Comparison of ENCODE assay signal across 1 cellular context in the genomic region with DNA sequence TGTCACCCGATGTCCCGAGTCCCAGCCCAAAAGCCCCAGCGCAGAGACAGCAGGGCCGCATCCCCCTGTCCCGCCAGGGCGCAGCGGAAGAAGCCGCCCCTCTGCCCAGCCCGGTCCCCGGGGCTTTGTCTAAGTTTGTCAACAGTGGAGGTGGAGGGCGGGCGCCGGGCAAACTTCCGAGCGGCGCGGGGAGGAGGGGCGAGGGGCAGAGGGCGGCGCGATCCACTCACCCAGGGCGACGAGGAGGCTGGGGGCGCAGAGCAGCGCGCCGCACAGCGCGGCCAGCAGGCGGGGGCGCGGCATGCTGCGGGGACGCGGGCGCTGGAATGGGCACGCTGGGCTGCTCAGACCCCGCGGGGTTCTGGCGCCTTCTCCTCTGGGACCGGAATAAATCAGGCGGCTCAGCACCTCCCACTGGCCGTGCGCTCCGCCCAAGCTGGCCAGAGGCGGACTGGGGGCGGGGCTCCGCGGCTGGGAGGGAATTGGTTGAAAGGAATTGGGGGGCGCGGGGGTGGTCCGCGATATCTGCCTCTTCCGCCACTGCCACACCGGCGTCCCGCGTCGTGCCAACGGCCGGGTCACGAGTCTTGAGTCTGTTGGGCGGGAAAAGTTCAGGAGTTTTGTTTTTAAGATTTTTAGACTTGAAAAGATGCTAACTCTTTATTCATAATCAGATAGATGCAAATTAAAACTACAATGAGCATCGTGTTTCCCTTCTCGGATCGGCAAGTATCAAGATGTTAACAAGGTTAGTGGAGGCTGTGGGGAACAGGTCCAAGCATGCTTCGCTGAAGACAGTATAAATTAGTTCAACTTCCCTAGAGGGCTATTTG.
TF ChIP-seq lines count a peak whose summit lies in the region.

MFGE8 (minus strand) TSS at position 363 of the 833 bp plus-strand sequence; CDS start at position 303, 60 bp downstream.

TF ChIP-seq in K562, 482 proteins besides CTCF, POLR2A, EP300 and RAD21 (continued from another document and continues in another):
- TF ChIP-seq, protein P1, sequence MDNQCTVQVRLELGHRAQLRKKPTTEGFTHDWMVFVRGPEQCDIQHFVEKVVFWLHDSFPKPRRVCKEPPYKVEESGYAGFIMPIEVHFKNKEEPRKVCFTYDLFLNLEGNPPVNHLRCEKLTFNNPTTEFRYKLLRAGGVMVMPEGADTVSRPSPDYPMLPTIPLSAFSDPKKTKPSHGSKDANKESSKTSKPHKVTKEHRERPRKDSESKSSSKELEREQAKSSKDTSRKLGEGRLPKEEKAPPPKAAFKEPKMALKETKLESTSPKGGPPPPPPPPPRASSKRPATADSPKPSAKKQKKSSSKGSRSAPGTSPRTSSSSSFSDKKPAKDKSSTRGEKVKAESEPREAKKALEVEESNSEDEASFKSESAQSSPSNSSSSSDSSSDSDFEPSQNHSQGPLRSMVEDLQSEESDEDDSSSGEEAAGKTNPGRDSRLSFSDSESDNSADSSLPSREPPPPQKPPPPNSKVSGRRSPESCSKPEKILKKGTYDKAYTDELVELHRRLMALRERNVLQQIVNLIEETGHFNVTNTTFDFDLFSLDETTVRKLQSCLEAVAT (IDR thresholded peaks at IDR 0.05): no peak
- TF ChIP-seq SOX6 (IDR thresholded peaks at IDR 0.05): no peak
- TF ChIP-seq STAT6 (CRISPR knock-in tag; IDR thresholded peaks at IDR 0.05): no peak
- no peak for TF ChIP-seq ESRRB (CRISPR knock-in tag; IDR thresholded peaks at IDR 0.05; ENCODE audit: borderline replicate concordance)
- TF ChIP-seq PHTF2 (CRISPR knock-in tag; IDR thresholded peaks at IDR 0.05): no peak
- no peak for TF ChIP-seq ZBTB12 (CRISPR knock-in tag; IDR thresholded peaks at IDR 0.05)
- no peak for TF ChIP-seq PHB (CRISPR knock-in tag; IDR thresholded peaks at IDR 0.05)
- peak; percentile 31; the same call in 1 of the 2 replicates for TF ChIP-seq BHLHE40 (IDR thresholded peaks at IDR 0.05; ENCODE audit: low read length)
- no peak for TF ChIP-seq ZNF583 (CRISPR knock-in tag; IDR thresholded peaks at IDR 0.05)
- no peak for TF ChIP-seq SNAPC5 (CRISPR knock-in tag; IDR thresholded peaks at IDR 0.05)
- TF ChIP-seq, protein P2, sequence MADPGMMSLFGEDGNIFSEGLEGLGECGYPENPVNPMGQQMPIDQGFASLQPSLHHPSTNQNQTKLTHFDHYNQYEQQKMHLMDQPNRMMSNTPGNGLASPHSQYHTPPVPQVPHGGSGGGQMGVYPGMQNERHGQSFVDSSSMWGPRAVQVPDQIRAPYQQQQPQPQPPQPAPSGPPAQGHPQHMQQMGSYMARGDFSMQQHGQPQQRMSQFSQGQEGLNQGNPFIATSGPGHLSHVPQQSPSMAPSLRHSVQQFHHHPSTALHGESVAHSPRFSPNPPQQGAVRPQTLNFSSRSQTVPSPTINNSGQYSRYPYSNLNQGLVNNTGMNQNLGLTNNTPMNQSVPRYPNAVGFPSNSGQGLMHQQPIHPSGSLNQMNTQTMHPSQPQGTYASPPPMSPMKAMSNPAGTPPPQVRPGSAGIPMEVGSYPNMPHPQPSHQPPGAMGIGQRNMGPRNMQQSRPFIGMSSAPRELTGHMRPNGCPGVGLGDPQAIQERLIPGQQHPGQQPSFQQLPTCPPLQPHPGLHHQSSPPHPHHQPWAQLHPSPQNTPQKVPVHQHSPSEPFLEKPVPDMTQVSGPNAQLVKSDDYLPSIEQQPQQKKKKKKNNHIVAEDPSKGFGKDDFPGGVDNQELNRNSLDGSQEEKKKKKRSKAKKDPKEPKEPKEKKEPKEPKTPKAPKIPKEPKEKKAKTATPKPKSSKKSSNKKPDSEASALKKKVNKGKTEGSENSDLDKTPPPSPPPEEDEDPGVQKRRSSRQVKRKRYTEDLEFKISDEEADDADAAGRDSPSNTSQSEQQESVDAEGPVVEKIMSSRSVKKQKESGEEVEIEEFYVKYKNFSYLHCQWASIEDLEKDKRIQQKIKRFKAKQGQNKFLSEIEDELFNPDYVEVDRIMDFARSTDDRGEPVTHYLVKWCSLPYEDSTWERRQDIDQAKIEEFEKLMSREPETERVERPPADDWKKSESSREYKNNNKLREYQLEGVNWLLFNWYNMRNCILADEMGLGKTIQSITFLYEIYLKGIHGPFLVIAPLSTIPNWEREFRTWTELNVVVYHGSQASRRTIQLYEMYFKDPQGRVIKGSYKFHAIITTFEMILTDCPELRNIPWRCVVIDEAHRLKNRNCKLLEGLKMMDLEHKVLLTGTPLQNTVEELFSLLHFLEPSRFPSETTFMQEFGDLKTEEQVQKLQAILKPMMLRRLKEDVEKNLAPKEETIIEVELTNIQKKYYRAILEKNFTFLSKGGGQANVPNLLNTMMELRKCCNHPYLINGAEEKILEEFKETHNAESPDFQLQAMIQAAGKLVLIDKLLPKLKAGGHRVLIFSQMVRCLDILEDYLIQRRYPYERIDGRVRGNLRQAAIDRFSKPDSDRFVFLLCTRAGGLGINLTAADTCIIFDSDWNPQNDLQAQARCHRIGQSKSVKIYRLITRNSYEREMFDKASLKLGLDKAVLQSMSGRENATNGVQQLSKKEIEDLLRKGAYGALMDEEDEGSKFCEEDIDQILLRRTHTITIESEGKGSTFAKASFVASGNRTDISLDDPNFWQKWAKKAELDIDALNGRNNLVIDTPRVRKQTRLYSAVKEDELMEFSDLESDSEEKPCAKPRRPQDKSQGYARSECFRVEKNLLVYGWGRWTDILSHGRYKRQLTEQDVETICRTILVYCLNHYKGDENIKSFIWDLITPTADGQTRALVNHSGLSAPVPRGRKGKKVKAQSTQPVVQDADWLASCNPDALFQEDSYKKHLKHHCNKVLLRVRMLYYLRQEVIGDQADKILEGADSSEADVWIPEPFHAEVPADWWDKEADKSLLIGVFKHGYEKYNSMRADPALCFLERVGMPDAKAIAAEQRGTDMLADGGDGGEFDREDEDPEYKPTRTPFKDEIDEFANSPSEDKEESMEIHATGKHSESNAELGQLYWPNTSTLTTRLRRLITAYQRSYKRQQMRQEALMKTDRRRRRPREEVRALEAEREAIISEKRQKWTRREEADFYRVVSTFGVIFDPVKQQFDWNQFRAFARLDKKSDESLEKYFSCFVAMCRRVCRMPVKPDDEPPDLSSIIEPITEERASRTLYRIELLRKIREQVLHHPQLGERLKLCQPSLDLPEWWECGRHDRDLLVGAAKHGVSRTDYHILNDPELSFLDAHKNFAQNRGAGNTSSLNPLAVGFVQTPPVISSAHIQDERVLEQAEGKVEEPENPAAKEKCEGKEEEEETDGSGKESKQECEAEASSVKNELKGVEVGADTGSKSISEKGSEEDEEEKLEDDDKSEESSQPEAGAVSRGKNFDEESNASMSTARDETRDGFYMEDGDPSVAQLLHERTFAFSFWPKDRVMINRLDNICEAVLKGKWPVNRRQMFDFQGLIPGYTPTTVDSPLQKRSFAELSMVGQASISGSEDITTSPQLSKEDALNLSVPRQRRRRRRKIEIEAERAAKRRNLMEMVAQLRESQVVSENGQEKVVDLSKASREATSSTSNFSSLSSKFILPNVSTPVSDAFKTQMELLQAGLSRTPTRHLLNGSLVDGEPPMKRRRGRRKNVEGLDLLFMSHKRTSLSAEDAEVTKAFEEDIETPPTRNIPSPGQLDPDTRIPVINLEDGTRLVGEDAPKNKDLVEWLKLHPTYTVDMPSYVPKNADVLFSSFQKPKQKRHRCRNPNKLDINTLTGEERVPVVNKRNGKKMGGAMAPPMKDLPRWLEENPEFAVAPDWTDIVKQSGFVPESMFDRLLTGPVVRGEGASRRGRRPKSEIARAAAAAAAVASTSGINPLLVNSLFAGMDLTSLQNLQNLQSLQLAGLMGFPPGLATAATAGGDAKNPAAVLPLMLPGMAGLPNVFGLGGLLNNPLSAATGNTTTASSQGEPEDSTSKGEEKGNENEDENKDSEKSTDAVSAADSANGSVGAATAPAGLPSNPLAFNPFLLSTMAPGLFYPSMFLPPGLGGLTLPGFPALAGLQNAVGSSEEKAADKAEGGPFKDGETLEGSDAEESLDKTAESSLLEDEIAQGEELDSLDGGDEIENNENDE (IDR thresholded peaks at IDR 0.05; ENCODE audit: low read depth, low read length): no peak
- TF ChIP-seq MXD1 (CRISPR knock-in tag; IDR thresholded peaks at IDR 0.05; ENCODE audit: borderline replicate concordance, poor library complexity, severe bottlenecking): no peak
- no peak for TF ChIP-seq ZNF232 (CRISPR knock-in tag; IDR thresholded peaks at IDR 0.05)
- no peak for TF ChIP-seq IRF1 (CRISPR knock-in tag; IDR thresholded peaks at IDR 0.05; ENCODE audit: borderline replicate concordance)
- TF ChIP-seq SREBF1 (IDR thresholded peaks at IDR 0.05; ENCODE audit: borderline replicate concordance, low read depth, low read length): no peak
- no peak for TF ChIP-seq SMARCC2 (IDR thresholded peaks at IDR 0.05; ENCODE audit: low read depth)
- TF ChIP-seq CBX8 (IDR thresholded peaks at IDR 0.05; ENCODE audit: borderline replicate concordance, extremely low read depth, low read depth, low read length, poor library complexity, severe bottlenecking): no peak
- no peak for TF ChIP-seq HLTF (IDR thresholded peaks at IDR 0.05)
- TF ChIP-seq NCOA6 (IDR thresholded peaks at IDR 0.05): no peak
- no peak for TF ChIP-seq TCF15 (CRISPR knock-in tag; IDR thresholded peaks at IDR 0.05)
- TF ChIP-seq, protein P3, sequence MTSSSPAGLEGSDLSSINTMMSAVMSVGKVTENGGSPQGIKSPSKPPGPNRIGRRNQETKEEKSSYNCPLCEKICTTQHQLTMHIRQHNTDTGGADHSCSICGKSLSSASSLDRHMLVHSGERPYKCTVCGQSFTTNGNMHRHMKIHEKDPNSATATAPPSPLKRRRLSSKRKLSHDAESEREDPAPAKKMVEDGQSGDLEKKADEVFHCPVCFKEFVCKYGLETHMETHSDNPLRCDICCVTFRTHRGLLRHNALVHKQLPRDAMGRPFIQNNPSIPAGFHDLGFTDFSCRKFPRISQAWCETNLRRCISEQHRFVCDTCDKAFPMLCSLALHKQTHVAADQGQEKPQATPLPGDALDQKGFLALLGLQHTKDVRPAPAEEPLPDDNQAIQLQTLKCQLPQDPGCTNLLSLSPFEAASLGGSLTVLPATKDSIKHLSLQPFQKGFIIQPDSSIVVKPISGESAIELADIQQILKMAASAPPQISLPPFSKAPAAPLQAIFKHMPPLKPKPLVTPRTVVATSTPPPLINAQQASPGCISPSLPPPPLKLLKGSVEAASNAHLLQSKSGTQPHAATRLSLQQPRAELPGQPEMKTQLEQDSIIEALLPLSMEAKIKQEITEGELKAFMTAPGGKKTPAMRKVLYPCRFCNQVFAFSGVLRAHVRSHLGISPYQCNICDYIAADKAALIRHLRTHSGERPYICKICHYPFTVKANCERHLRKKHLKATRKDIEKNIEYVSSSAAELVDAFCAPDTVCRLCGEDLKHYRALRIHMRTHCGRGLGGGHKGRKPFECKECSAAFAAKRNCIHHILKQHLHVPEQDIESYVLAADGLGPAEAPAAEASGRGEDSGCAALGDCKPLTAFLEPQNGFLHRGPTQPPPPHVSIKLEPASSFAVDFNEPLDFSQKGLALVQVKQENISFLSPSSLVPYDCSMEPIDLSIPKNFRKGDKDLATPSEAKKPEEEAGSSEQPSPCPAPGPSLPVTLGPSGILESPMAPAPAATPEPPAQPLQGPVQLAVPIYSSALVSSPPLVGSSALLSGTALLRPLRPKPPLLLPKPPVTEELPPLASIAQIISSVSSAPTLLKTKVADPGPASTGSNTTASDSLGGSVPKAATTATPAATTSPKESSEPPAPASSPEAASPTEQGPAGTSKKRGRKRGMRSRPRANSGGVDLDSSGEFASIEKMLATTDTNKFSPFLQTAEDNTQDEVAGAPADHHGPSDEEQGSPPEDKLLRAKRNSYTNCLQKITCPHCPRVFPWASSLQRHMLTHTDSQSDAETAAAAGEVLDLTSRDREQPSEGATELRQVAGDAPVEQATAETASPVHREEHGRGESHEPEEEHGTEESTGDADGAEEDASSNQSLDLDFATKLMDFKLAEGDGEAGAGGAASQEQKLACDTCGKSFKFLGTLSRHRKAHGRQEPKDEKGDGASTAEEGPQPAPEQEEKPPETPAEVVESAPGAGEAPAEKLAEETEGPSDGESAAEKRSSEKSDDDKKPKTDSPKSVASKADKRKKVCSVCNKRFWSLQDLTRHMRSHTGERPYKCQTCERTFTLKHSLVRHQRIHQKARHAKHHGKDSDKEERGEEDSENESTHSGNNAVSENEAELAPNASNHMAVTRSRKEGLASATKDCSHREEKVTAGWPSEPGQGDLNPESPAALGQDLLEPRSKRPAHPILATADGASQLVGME (CRISPR knock-in tag; IDR thresholded peaks at IDR 0.05): no peak
